8 cellular contexts compared by ENCODE assay signal in genomic region chr9:136170291-136170901, GRCh38. TPM values are rescaled to one million over a fixed set of nuclear protein-coding genes. Genes with fewer than 3 reads are reported as not detected.
DNase-seq lines count a peak whose midpoint lies in the region; ATAC-seq and TF ChIP-seq lines count a peak whose summit lies in the region.

No MANE protein-coding gene starts in this region.

- H3K36me3 Mint-ChIP-seq in activated naive CD8-positive, alpha-beta T cell treated with anti-CD3 and anti-CD28 coated beads, Interleukin-2, amount 50 U/mL, for 24 hours (ENCODE audit: low read depth), result no peaks in the 10 kb centered on the region

- no peak overlapping the region for H3K4me3 Mint-ChIP-seq in activated naive CD8-positive, alpha-beta T cell treated with anti-CD3 and anti-CD28 coated beads, Interleukin-2, amount 50 U/mL, for 24 hours

- H3K27me3 Mint-ChIP-seq in activated naive CD8-positive, alpha-beta T cell treated with anti-CD3 and anti-CD28 coated beads, Interleukin-2, amount 50 U/mL, for 24 hours, result peaks cover 19% of the 10 kb centered on the region

- no peaks in the 10 kb centered on the region for H3K4me1 Mint-ChIP-seq in activated naive CD8-positive, alpha-beta T cell treated with anti-CD3 and anti-CD28 coated beads, Interleukin-2, amount 50 U/mL, for 24 hours

- H3K36me3 ChIP-seq in kidney epithelial cell (ENCODE audit: control insufficient read depth, insufficient read depth, low read length), result no peaks in the 10 kb centered on the region

- DNase-seq in NCI-H82 (lab: John Stamatoyannopoulos, UW) (peak; percentile 57), NCI-H82 treated with DMSO at 0.1 percent for 48 hours (lab: John Stamatoyannopoulos, UW; ENCODE audit: unreplicated experiment) (no peak), SKM-1 (lab: John Stamatoyannopoulos, UW; ENCODE audit: unreplicated experiment) (peak; percentile 28), kidney epithelial cell (ENCODE audit: low read depth) (no peak), NCI-H226 (no peak)
- DNase-seq in activated naive CD8-positive, alpha-beta T cell treated with anti-CD3 and anti-CD28 coated beads, Interleukin-2, amount 50 U/mL, for 24 hours, result peak; percentile 74
- peak; percentile 19 to 38 for DNase-seq in stimulated activated CD8-positive, alpha-beta memory T cell treated with anti-CD3 and anti-CD28 coated beads, Interleukin-15, amount 100 ng/mL, for 48 hours (ENCODE audit: low read depth in 2 of 2)

- H3K9me3 Mint-ChIP-seq in activated naive CD8-positive, alpha-beta T cell treated with anti-CD3 and anti-CD28 coated beads, Interleukin-2, amount 50 U/mL, for 24 hours, result no peaks in the 10 kb centered on the region

- ATAC-seq in activated naive CD8-positive, alpha-beta T cell treated with anti-CD3 and anti-CD28 coated beads, Interleukin-2, amount 50 U/mL, for 24 hours, result peak; percentile 53
- ATAC-seq in HG02885 (IDR thresholded peaks at IDR 0.05; ENCODE audit: poor library complexity, unreplicated experiment), result no peak

- TF ChIP-seq CTCF in kidney epithelial cell (IDR thresholded peaks at IDR 0.05; ENCODE audit: insufficient read depth, low read length, poor library complexity, severe bottlenecking), result peak; percentile 83

- peaks cover 45% of the 10 kb centered on the region for H3K27me3 ChIP-seq in kidney epithelial cell (ENCODE audit: control insufficient read depth, insufficient read depth, low read length)

- H3K27ac Mint-ChIP-seq in activated naive CD8-positive, alpha-beta T cell treated with anti-CD3 and anti-CD28 coated beads, Interleukin-2, amount 50 U/mL, for 24 hours, result no peak overlapping the region

- no peak overlapping the region for H3K4me3 ChIP-seq in kidney epithelial cell (ENCODE audit: low read depth, low read length)

RNA-seq across cellular contexts. Expression of gene LHX3, which starts 34.5 kb away (rescaled TPM):
- total RNA-seq in kidney epithelial cell, result not detected in 2 replicates

RNA-seq across cellular contexts. Expression of gene TMEM250, which starts 51.7 kb away (rescaled TPM):
- total RNA-seq in kidney epithelial cell, result 60.3 and 64.8 TPM in 2 replicates

Comparison
In these comparisons a context has a peak if more than half of its experiments do, and no peak if none do; other contexts are left out.
1. DNase-seq: peak in NCI-H82 (single experiment), SKM-1 (single experiment), activated naive CD8-positive, alpha-beta T cell treated with anti-CD3 and anti-CD28 coated beads, Interleukin-2, amount 50 U/mL, for 24 hours (single experiment) and stimulated activated CD8-positive, alpha-beta memory T cell treated with anti-CD3 and anti-CD28 coated beads, Interleukin-15, amount 100 ng/mL, for 48 hours (2 of 2); none in NCI-H82 treated with DMSO at 0.1 percent for 48 hours (single experiment), kidney epithelial cell (single experiment) and NCI-H226 (single experiment).